ENCODE assay signal across 18 cellular contexts in genomic region chr7:2487586-2488271, GRCh38. TPM values are rescaled to one million over a fixed set of nuclear protein-coding genes. Genes with fewer than 3 reads are reported as not detected.
DNase-seq lines count a peak whose midpoint lies in the region; ATAC-seq and TF ChIP-seq lines count a peak whose summit lies in the region.
"Had no signal": no experiment of that assay in that cellular context is flagged by ENCODE, and none has a peak within 500 bp of the region (broad histone marks: within the 10 kb centered on the region; RNA-seq: fewer than 3 reads in every experiment).

No MANE protein-coding gene starts in this region.

- no peaks in the 10 kb centered on the region for H3K79me2 ChIP-seq in osteoblast (ENCODE audit: insufficient read depth, low read length)

- H3K36me3 ChIP-seq in osteoblast (ENCODE audit: insufficient read depth, low read length) = no peaks in the 10 kb centered on the region
- no peaks in the 10 kb centered on the region for H3K36me3 ChIP-seq in vagina
- H3K36me3 ChIP-seq: WERI-Rb-1 had no signal

- H3K4me3 ChIP-seq in fibroblast of mammary gland (ENCODE audit: control insufficient read depth, low read depth, low read length) (no peak overlapping the region), osteoblast (ENCODE audit: insufficient read depth, low read length) (peak overlapping the region; percentile 12), vagina (no peak overlapping the region)
- H3K4me3 ChIP-seq: smooth muscle cell had no signal

- H3K9me3 ChIP-seq in osteoblast (ENCODE audit: low read depth, low read length) = peaks cover 3% of the 10 kb centered on the region
- no peaks in the 10 kb centered on the region for H3K9me3 ChIP-seq in vagina

- DNase-seq in Right ventricle myocardium superior (peak; percentile 79), cardiac septum (ENCODE audit: low spot score) (no peak), fibroblast of mammary gland (ENCODE audit: low read depth) (peak; percentile 45), osteoblast (ENCODE audit: insufficient read length, low spot score, missing footprints) (peak; percentile 94), vagina (ENCODE audit: extremely low spot score in 2 of 2) (no peak), left lobe of liver (ENCODE audit: low spot score) (no peak), GF-D8 (lab: John Stamatoyannopoulos, UW) (no peak), midbrain (lab: John Stamatoyannopoulos, UW) (no peak)
- DNase-seq: activated CD8-positive, alpha-beta T cell treated with anti-CD3 and anti-CD28 coated beads, Interleukin-2, amount 10 ng/mL, durations not matched to agents 7 days and 5 days; activated naive CD8-positive, alpha-beta T cell treated with anti-CD3 and anti-CD28 coated beads, Interleukin-2, amount 50 U/mL, for 24 hours; activated T-cell treated with anti-CD3 and anti-CD28 coated beads, Interleukin-2, amount 50 U/mL, for 72 hours; CD4-positive, alpha-beta memory T cell; NCI-H1417; nucleus accumbens; WERI-Rb-1 had no signal

- intact Hi-C loops in Right ventricle myocardium superior (cut with DNase I) = no loop called here
- intact Hi-C loops in cardiac septum (cut with DNase I) = no loop called here
- intact Hi-C loops in vagina (cut with DNase I) = no loop called here

- H3K27ac ChIP-seq in osteoblast (ENCODE audit: low read depth, low read length) (no peak overlapping the region), vagina (peak overlapping the region; percentile 79)
- H3K27ac ChIP-seq: KMS-11, WERI-Rb-1 had no signal

- H3K4me1 ChIP-seq in osteoblast (ENCODE audit: insufficient read depth, low read length) (peaks cover 17% of the 10 kb centered on the region), vagina (peaks cover 39% of the 10 kb centered on the region)

- peak; percentile 76 for ATAC-seq in Right ventricle myocardium superior (ENCODE audit: poor library complexity)
- no peak for ATAC-seq in left lobe of liver
- ATAC-seq: activated CD8-positive, alpha-beta T cell treated with anti-CD3 and anti-CD28 coated beads, Interleukin-2, amount 10 ng/mL, durations not matched to agents 7 days and 5 days; activated naive CD8-positive, alpha-beta T cell treated with anti-CD3 and anti-CD28 coated beads, Interleukin-2, amount 50 U/mL, for 24 hours; activated T-cell treated with anti-CD3 and anti-CD28 coated beads, Interleukin-2, amount 50 U/mL, for 72 hours had no signal

- no peak for TF ChIP-seq POLR2A in vagina (IDR thresholded peaks at IDR 0.05)

- TF ChIP-seq CTCF in fibroblast of mammary gland (conservative IDR thresholded peaks at IDR 0.05; ENCODE audit: control insufficient read depth, insufficient read depth, low read depth, low read length) (no peak), osteoblast (IDR thresholded peaks at IDR 0.05; ENCODE audit: extremely low read depth, low read depth, low read length) (no peak), vagina (IDR thresholded peaks at IDR 0.05) (no peak)

- H2AFZ ChIP-seq in osteoblast (ENCODE audit: low read length) = no peak overlapping the region

- H4K20me1 ChIP-seq in osteoblast (ENCODE audit: insufficient read depth, low read length) = no peaks in the 10 kb centered on the region

- H3K4me2 ChIP-seq in osteoblast (ENCODE audit: insufficient read depth, low read length) = peak overlapping the region; percentile 52
- H3K4me2 ChIP-seq: KMS-11, smooth muscle cell had no signal

- H3K27me3 ChIP-seq in osteoblast (ENCODE audit: insufficient read depth, low read length) = no peaks in the 10 kb centered on the region
- no peaks in the 10 kb centered on the region for H3K27me3 ChIP-seq in vagina

RNA-seq across cellular contexts. Expression of gene GRIFIN, which starts 11.5 kb away (rescaled TPM):
- total RNA-seq in Right ventricle myocardium superior (not detected), cardiac septum (not detected), osteoblast (not detected in 2 replicates), vagina (not detected), left lobe of liver (not detected)
- total RNA-seq: activated CD8-positive, alpha-beta T cell treated with anti-CD3 and anti-CD28 coated beads, Interleukin-2, amount 10 ng/mL, durations not matched to agents 7 days and 5 days; activated T-cell treated with anti-CD3 and anti-CD28 coated beads, Interleukin-2, amount 50 U/mL, for 72 hours; CD4-positive, alpha-beta memory T cell; mononuclear cell; smooth muscle cell had no signal

RNA-seq across cellular contexts. Expression of gene LFNG, which starts 31.8 kb away (rescaled TPM):
- total RNA-seq in Right ventricle myocardium superior (4.6 TPM), cardiac septum (6.2 TPM), osteoblast (16.2 and 21.0 TPM in 2 replicates), vagina (36.8 TPM), left lobe of liver (1.2 TPM)

Comparison
In these comparisons a context has a peak if more than half of its experiments do, and no peak if none do; other contexts are left out.
1. DNase-seq: peak in Right ventricle myocardium superior (single experiment), fibroblast of mammary gland (single experiment) and osteoblast (single experiment); none in cardiac septum (single experiment), vagina (0 of 2), left lobe of liver (single experiment), GF-D8 (single experiment) and midbrain (single experiment).